ENCODE assay signal across 8 cellular contexts in the genomic region with DNA sequence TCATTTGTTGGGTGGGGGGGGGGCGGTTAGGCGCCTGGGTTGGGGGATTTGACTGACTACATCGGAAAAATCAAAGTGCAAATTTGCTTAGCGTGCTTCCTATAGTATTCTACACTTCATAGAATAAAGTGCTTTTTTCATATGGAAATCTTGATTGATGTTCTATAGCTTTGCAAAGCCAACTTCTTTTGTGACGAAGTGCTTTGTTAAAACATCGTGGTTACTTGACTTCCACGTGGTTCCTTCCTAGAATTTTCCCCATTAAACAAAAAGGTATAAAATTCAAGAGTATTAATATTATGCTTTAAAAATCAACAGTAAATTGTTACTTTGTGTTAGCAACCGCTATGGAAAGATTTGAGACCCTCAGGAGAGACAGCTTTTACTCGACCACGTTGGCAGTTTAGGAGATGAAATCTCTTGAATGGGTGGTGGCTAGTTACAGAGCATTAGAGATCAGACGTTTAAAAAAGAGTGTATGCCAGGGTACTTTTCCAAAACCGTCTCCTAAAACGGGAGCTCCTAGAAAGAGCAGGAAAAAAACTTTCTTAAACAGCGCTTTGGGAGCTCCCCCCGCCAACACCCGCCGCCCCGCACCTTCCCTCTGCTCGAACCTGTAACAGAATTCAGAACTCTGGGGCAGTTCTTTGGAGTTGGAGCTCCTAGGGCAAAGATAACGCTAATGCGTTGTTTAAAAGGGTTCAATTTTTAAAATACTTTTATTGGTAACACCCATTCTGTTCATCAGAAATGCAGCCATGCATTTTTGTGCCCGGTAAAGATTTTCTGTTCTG. TPM values are rescaled to one million over a fixed set of nuclear protein-coding genes. Genes with fewer than 3 reads are reported as not detected.
DNase-seq lines count a peak whose midpoint lies in the region; ATAC-seq and TF ChIP-seq lines count a peak whose summit lies in the region.

No MANE protein-coding gene starts in this region.

- H3K27me3 ChIP-seq in mammary epithelial cell (ENCODE audit: insufficient read depth, low read length), result no peaks in the 10 kb centered on the region
- peaks cover 56% of the 10 kb centered on the region for H3K27me3 ChIP-seq in transverse colon

- no TSS peak for BruUV-seq in mammary epithelial cell (replicated peaks; lab: Mats Ljungman, UMichigan)

- no peaks in the 10 kb centered on the region for H3K36me3 Mint-ChIP-seq in activated T-cell treated with anti-CD3 and anti-CD28 coated beads, Interleukin-2, amount 50 U/mL, for 4 hours (ENCODE audit: insufficient read depth)

- H3K27ac ChIP-seq in mammary epithelial cell (ENCODE audit: insufficient read depth, low read depth, low read length) (peak overlapping the region; percentile 96), transverse colon (peak overlapping the region; percentile 39 to 74 (median 62))

- H3K79me2 ChIP-seq in mammary epithelial cell (ENCODE audit: insufficient read depth, low read length), result peaks cover 53% of the 10 kb centered on the region

- 2% methylated on average over 19 of the region's 22 CpGs for WGBS in mammary epithelial cell (ENCODE audit: low coverage, missing lambda C conversion rate)
- 1 to 2% methylated on average over 22 of the region's 22 CpGs for WGBS in lower leg skin, 2 donors
- 10 to 13% methylated on average over 15 to 22 of the region's 22 CpGs for WGBS in transverse colon (ENCODE audit: low coverage in 1 of 2), 2 donors

- H3K4me1 Mint-ChIP-seq in activated T-cell treated with anti-CD3 and anti-CD28 coated beads, Interleukin-2, amount 50 U/mL, for 4 hours (ENCODE audit: low read depth), result peaks cover 18% of the 10 kb centered on the region

- dilution Hi-C loops in mammary epithelial cell (cut with HindIII; ENCODE audit: low sequenced_read_pairs), result loop anchor here (25.0 kb wide), 1 partner anchor 601 kb away; no protein-coding TSS in a partner anchor

- intact Hi-C loops in mammary epithelial cell (cut with micrococcal nuclease) (loop anchor here (2.0 to 10.0 kb wide), 6 partner anchors 70 to 518 kb away; no protein-coding TSS in a partner anchor), lower leg skin (cut with DNase I; ENCODE audit: low total_unique reads) (loop anchor here (10.0 kb wide), 2 partner anchors 158 to 348 kb away; no protein-coding TSS in a partner anchor), transverse colon (cut with DNase I; ENCODE audit: low total_unique reads) (no loop called here)

- CTCF ChIA-PET in mammary epithelial cell (lab: Charles Lee; ENCODE audit: low non-redundant PET), result interaction anchor here (0.6 kb wide), 1 partner anchor 119 kb away, joined by 6 read pairs; no protein-coding TSS in a partner anchor

- peak overlapping the region; percentile 92 for H3K9ac ChIP-seq in mammary epithelial cell (ENCODE audit: insufficient read depth, low read length)

- TF ChIP-seq EP300 in transverse colon (IDR thresholded peaks at IDR 0.05; ENCODE audit: low read depth), result no peak

- H3K36me3 ChIP-seq in mammary epithelial cell (ENCODE audit: insufficient read depth, low read length) (no peaks in the 10 kb centered on the region), transverse colon (no peaks in the 10 kb centered on the region)

- in situ Hi-C loops in mammary epithelial cell (cut with MboI; ENCODE audit: low sequenced_read_pairs in 2 of 2) (loop anchor here in 1 of 2 donors (5.0 to 10.0 kb wide), 2 partner anchors 411 to 598 kb away; no protein-coding TSS in a partner anchor), transverse colon (cut with MboI; ENCODE audit: low pct_ligation_motif_present in 1 of 4, low pct_unique_long_range_greater_than_20kb in 1 of 4, low sequenced_read_pairs in 3 of 4) (loop anchor here in 3 of 4 donors (25.0 kb wide), 1 partner anchor 601 kb away; no protein-coding TSS in a partner anchor)

- no peaks in the 10 kb centered on the region for H3K9me3 ChIP-seq in mammary epithelial cell (replicated peaks; ENCODE audit: insufficient read depth, low read length)
- no peaks in the 10 kb centered on the region for H3K9me3 ChIP-seq in transverse colon

- H3K4me3 ChIP-seq in mammary epithelial cell (replicated peaks in 1 of 3; ENCODE audit: insufficient read depth in 1 of 3, low read depth in 2 of 3, low read length in 3 of 3) (peak overlapping the region; percentile 73 to 98 (median 90)), lower leg skin (ENCODE audit: low read depth, poor library complexity, severe bottlenecking) (peak overlapping the region; percentile 56), transverse colon (peak overlapping the region; percentile 27 to 55 (median 34))

- no peak for DNase-seq in activated T-cell treated with anti-CD3 and anti-CD28 coated beads, Interleukin-2, amount 50 U/mL, for 4 hours
- DNase-seq in activated T-cell treated with anti-CD3 and anti-CD28 coated beads, Interleukin-2, amount 50 U/mL, for 1 hour, result no peak
- DNase-seq in mammary epithelial cell (no peak), lower leg skin (ENCODE audit: low spot score in 2 of 2) (no peak), transverse colon (no peak), CD1c-positive myeloid dendritic cell (ENCODE audit: extremely low spot score) (no peak)

- ATAC-seq in activated T-cell treated with anti-CD3 and anti-CD28 coated beads, Interleukin-2, amount 50 U/mL, for 4 hours, result no peak
- ATAC-seq in HG02798 (IDR thresholded peaks at IDR 0.05; ENCODE audit: poor library complexity, unreplicated experiment) (no peak), HG03342 (IDR thresholded peaks at IDR 0.05; ENCODE audit: unreplicated experiment) (no peak)

- no peaks in the 10 kb centered on the region for H3K9me3 Mint-ChIP-seq in activated T-cell treated with anti-CD3 and anti-CD28 coated beads, Interleukin-2, amount 50 U/mL, for 4 hours

- H3K27me3 Mint-ChIP-seq in activated T-cell treated with anti-CD3 and anti-CD28 coated beads, Interleukin-2, amount 50 U/mL, for 4 hours (ENCODE audit: low read depth), result peaks cover 32% of the 10 kb centered on the region

- peak overlapping the region; percentile 82 for H3K4me2 ChIP-seq in mammary epithelial cell (ENCODE audit: insufficient read depth, low read depth, low read length)

- H3K4me3 Mint-ChIP-seq in activated T-cell treated with anti-CD3 and anti-CD28 coated beads, Interleukin-2, amount 50 U/mL, for 4 hours, result peak overlapping the region; percentile 77

- no peaks in the 10 kb centered on the region for H4K20me1 ChIP-seq in mammary epithelial cell (ENCODE audit: insufficient read depth, low read length)

- peak overlapping the region; percentile 69 for H2AFZ ChIP-seq in mammary epithelial cell (ENCODE audit: low read depth, low read length)

- H3K4me1 ChIP-seq in mammary epithelial cell (ENCODE audit: insufficient read depth, low read length) (peaks cover 16% of the 10 kb centered on the region), transverse colon (peaks cover 0 to 14% (median 6%) of the 10 kb centered on the region in 4 donors)

- TF ChIP-seq POLR2A in lower leg skin (IDR thresholded peaks at IDR 0.05), result no peak
- no peak for TF ChIP-seq POLR2A in transverse colon (IDR thresholded peaks at IDR 0.05)

- no peak for TF ChIP-seq CTCF in mammary epithelial cell (conservative IDR thresholded peaks at IDR 0.05 in 1 of 2, IDR thresholded peaks at IDR 0.05 in 1 of 2; ENCODE audit: extremely low read depth in 1 of 2, insufficient read depth in 1 of 2, low read depth in 1 of 2, low read length in 2 of 2)
- no peak for TF ChIP-seq CTCF in lower leg skin (IDR thresholded peaks at IDR 0.05)
- TF ChIP-seq CTCF in transverse colon (IDR thresholded peaks at IDR 0.05), result no peak

RNA-seq across cellular contexts. Expression of a gene that starts 0.9 kb away (rescaled TPM):
- total RNA-seq in activated T-cell treated with anti-CD3 and anti-CD28 coated beads, Interleukin-2, amount 50 U/mL, for 4 hours, result under 1 TPM; 0.50 to 0.66 (median 0.65) TPM
- total RNA-seq in mammary epithelial cell, result 100 to 1,000 TPM; 114 to 269 TPM
- 101 TPM for polyA plus RNA-seq in mammary epithelial cell
- 146 TPM for polyA minus RNA-seq in mammary epithelial cell
- 100 to 1,000 TPM; 237 to 425 (median 346) TPM for total RNA-seq in lower leg skin
- 10 to 100 TPM in 2 of 4 donors, 1 to 10 TPM in 2; 3.5 to 12.2 (median 7.8) TPM for total RNA-seq in transverse colon

Comparison
In these comparisons a context has a peak if more than half of its experiments do, and no peak if none do; other contexts are left out.
1. H3K4me3 ChIP-seq: peak in every context shown above with its lines; median percentile 90 in mammary epithelial cell; 56 in lower leg skin; 34 in transverse colon.
2. RNA of a gene that starts 0.9 kb away (total RNA-seq): 237 to 425 TPM in lower leg skin and 114 to 269 TPM in mammary epithelial cell; 3.5 to 12.2 TPM in transverse colon and 0.50 to 0.66 TPM in activated T-cell treated with anti-CD3 and anti-CD28 coated beads, Interleukin-2, amount 50 U/mL, for 4 hours; every median in the first group is over 4 times any median in the second.